8 cellular contexts compared by ENCODE assay signal in the genomic region with DNA sequence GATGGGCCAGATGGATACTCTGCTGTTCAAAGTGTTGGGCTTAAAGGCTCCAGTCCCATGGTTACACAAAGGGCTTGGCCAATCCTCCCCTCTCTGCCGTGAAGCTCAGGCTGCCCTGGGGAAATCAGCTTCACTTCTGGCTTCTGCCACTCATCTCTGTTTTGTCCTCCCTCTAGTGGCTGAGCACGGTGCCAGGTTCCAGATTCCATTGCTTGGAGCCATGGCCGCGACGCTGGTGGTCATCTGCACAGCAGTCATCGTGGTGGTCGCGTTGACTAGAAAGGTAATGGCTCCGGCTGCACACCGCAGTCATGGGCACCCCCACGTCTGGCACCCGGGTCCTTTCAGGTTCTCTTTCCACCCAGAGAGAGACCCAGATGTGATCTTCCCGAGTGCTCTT. TPM values are rescaled to one million over a fixed set of nuclear protein-coding genes. Genes with fewer than 3 reads are reported as not detected.
DNase-seq lines count a peak whose midpoint lies in the region; ATAC-seq and TF ChIP-seq lines count a peak whose summit lies in the region.

No MANE protein-coding gene starts in this region.

- no peak overlapping the region for H2AFZ ChIP-seq in Loucy (ENCODE audit: low read length)

- TF ChIP-seq CTCF in Loucy (conservative IDR thresholded peaks at IDR 0.05; ENCODE audit: low read length): peak; percentile 62

- no peak overlapping the region for H3K4me3 ChIP-seq in Loucy (ENCODE audit: low read length, poor library complexity, severe bottlenecking)

- peak; percentile 79 for DNase-seq in activated effector memory CD4-positive, alpha-beta T cell treated with anti-CD3 and anti-CD28 coated beads, Interleukin-2, amount 50 U/mL, for 16 hours
- DNase-seq in activated effector memory CD4-positive, alpha-beta T cell treated with Interleukin-2 at 50 U/mL for 16 hours: no peak
- DNase-seq in activated CD8-positive, alpha-beta T cell treated with anti-CD3 and anti-CD28 coated beads, Interleukin-2, amount 10 ng/mL, durations not matched to agents 7 days and 5 days: peak; percentile 43
- DNase-seq in immature natural killer cell (peak in 1 of 3 donors; percentile 53), dedifferentiated amniotic fluid mesenchymal stem cell (ENCODE audit: extremely low spot score) (no peak), DMS153 (lab: John Stamatoyannopoulos, UW) (no peak)

- H3K4me1 Mint-ChIP-seq in activated CD8-positive, alpha-beta T cell treated with anti-CD3 and anti-CD28 coated beads, Interleukin-2, amount 10 ng/mL, durations not matched to agents 7 days and 5 days (ENCODE audit: low read depth): peaks cover 17% of the 10 kb centered on the region
- peaks cover 80 to 90% of the 10 kb centered on the region in 2 donors for H3K4me1 Mint-ChIP-seq in immature natural killer cell

- no peaks in the 10 kb centered on the region for H3K36me3 ChIP-seq in Loucy (ENCODE audit: insufficient read depth, low read length)

- no peak overlapping the region for H3K9ac ChIP-seq in Loucy (ENCODE audit: low read depth, low read length, poor library complexity, severe bottlenecking)

- H3K36me3 Mint-ChIP-seq in activated CD8-positive, alpha-beta T cell treated with anti-CD3 and anti-CD28 coated beads, Interleukin-2, amount 10 ng/mL, durations not matched to agents 7 days and 5 days (ENCODE audit: low read depth): peaks cover 21% of the 10 kb centered on the region
- peaks cover 31 to 51% (median 31%) of the 10 kb centered on the region in 3 donors for H3K36me3 Mint-ChIP-seq in immature natural killer cell

- no peaks in the 10 kb centered on the region for H3K9me3 Mint-ChIP-seq in activated CD8-positive, alpha-beta T cell treated with anti-CD3 and anti-CD28 coated beads, Interleukin-2, amount 10 ng/mL, durations not matched to agents 7 days and 5 days (ENCODE audit: insufficient read depth)
- no peaks in the 10 kb centered on the region for H3K9me3 Mint-ChIP-seq in immature natural killer cell

- H3K9me3 ChIP-seq in Loucy (ENCODE audit: insufficient read depth, low read depth, low read length): no peaks in the 10 kb centered on the region

- ATAC-seq in activated CD8-positive, alpha-beta T cell treated with anti-CD3 and anti-CD28 coated beads, Interleukin-2, amount 10 ng/mL, durations not matched to agents 7 days and 5 days: peak; percentile 63
- ATAC-seq in GM18858 (IDR thresholded peaks at IDR 0.05; ENCODE audit: unreplicated experiment): no peak

- CTCF ChIA-PET in activated CD8-positive, alpha-beta T cell treated with anti-CD3 and anti-CD28 coated beads, Interleukin-2, amount 10 ng/mL, durations not matched to agents 7 days and 5 days (lab: Charles Lee): interaction anchor here (0.6 to 2.6 kb wide), 18 partner anchors 8 to 148 kb away, joined by 3 to 16 read pairs (median 6); no protein-coding TSS in a partner anchor

- no peaks in the 10 kb centered on the region for H3K79me2 ChIP-seq in Loucy (ENCODE audit: insufficient read depth, low read length)

- no peaks in the 10 kb centered on the region for H3F3A ChIP-seq in Loucy (ENCODE audit: low read depth)

- peaks cover 3% of the 10 kb centered on the region for H3K27me3 ChIP-seq in Loucy (ENCODE audit: insufficient read depth, low read length, poor library complexity, severe bottlenecking)

- H3K4me2 ChIP-seq in Loucy (ENCODE audit: low read depth, low read length, poor library complexity, severe bottlenecking): no peak overlapping the region

- no peak overlapping the region for H3K27ac Mint-ChIP-seq in activated CD8-positive, alpha-beta T cell treated with anti-CD3 and anti-CD28 coated beads, Interleukin-2, amount 10 ng/mL, durations not matched to agents 7 days and 5 days
- H3K27ac Mint-ChIP-seq in immature natural killer cell: peak overlapping the region; percentile 86 to 94 (median 90)

- no peaks in the 10 kb centered on the region for H3K27me3 Mint-ChIP-seq in activated CD8-positive, alpha-beta T cell treated with anti-CD3 and anti-CD28 coated beads, Interleukin-2, amount 10 ng/mL, durations not matched to agents 7 days and 5 days (ENCODE audit: low read depth)
- H3K27me3 Mint-ChIP-seq in immature natural killer cell (ENCODE audit: low read depth in 3 of 3): peaks cover 2 to 4% (median 3%) of the 10 kb centered on the region in 3 donors

- POLR2A ChIA-PET in activated CD8-positive, alpha-beta T cell treated with anti-CD3 and anti-CD28 coated beads, Interleukin-2, amount 10 ng/mL, durations not matched to agents 7 days and 5 days (lab: Charles Lee): interaction anchor here (1.0 to 1.1 kb wide), 3 partner anchors 11 to 85 kb away, joined by 3 to 4 read pairs (median 3); no protein-coding TSS in a partner anchor

- H3K4me1 ChIP-seq in Loucy (ENCODE audit: insufficient read depth, low read length, poor library complexity, severe bottlenecking): no peaks in the 10 kb centered on the region

- no peaks in the 10 kb centered on the region for H4K20me1 ChIP-seq in Loucy (ENCODE audit: insufficient read depth, low read length, poor library complexity, severe bottlenecking)

- peak overlapping the region; percentile 12 for H3K4me3 Mint-ChIP-seq in activated CD8-positive, alpha-beta T cell treated with anti-CD3 and anti-CD28 coated beads, Interleukin-2, amount 10 ng/mL, durations not matched to agents 7 days and 5 days
- peak overlapping the region; percentile 41 to 88 (median 69) for H3K4me3 Mint-ChIP-seq in immature natural killer cell

- no peaks in the 10 kb centered on the region for H3K9me2 ChIP-seq in Loucy (replicated peaks; ENCODE audit: low read depth, low read length)

RNA-seq across cellular contexts. Expression of gene TIGIT, which starts 5.6 kb away (rescaled TPM):
- 10 to 100 TPM; 17.3 to 22.1 TPM for total RNA-seq in activated CD8-positive, alpha-beta T cell treated with anti-CD3 and anti-CD28 coated beads, Interleukin-2, amount 10 ng/mL, durations not matched to agents 7 days and 5 days
- 10 to 100 TPM; 58.7 to 89.9 (median 87.3) TPM for polyA plus RNA-seq in immature natural killer cell

Comparison
In these comparisons a context has a peak if more than half of its experiments do, and no peak if none do; other contexts are left out.
1. DNase-seq: peak in activated effector memory CD4-positive, alpha-beta T cell treated with anti-CD3 and anti-CD28 coated beads, Interleukin-2, amount 50 U/mL, for 16 hours (single experiment) and activated CD8-positive, alpha-beta T cell treated with anti-CD3 and anti-CD28 coated beads, Interleukin-2, amount 10 ng/mL, durations not matched to agents 7 days and 5 days (single experiment); none in activated effector memory CD4-positive, alpha-beta T cell treated with Interleukin-2 at 50 U/mL for 16 hours (single experiment), dedifferentiated amniotic fluid mesenchymal stem cell (single experiment) and DMS153 (single experiment).